24 cellular contexts compared by ENCODE assay signal in genomic region chr2:236472711-236473495, GRCh38.
DNase-seq lines count a peak whose midpoint lies in the region; ATAC-seq, FAIRE-seq and TF ChIP-seq lines count a peak whose summit lies in the region.
"Had no signal": no experiment of that assay in that cellular context is flagged by ENCODE, and none has a peak within 500 bp of the region (broad histone marks: within the 10 kb centered on the region; RNA-seq: fewer than 3 reads in every experiment).

No MANE protein-coding gene starts in this region.

- H2BK5ac ChIP-seq in H1 (ENCODE audit: low read depth, low read length) = no peak overlapping the region

- peak overlapping the region; percentile 80; the same call in 1 of the 2 replicates for H3K27ac Mint-ChIP-seq in WTC11
- H3K27ac Mint-ChIP-seq in neural progenitor cell = peak overlapping the region; percentile 46
- H3K27ac Mint-ChIP-seq in mesothelial cell of epicardium = no peak overlapping the region
- H3K27ac Mint-ChIP-seq: B cell; CD8-positive, alpha-beta T cell; HFFc6; IgD-negative memory B cell had no signal

- H3K56ac ChIP-seq in H1 (replicated peaks; ENCODE audit: insufficient read length, low read depth, low read length) = no peak overlapping the region

- no peaks in the 10 kb centered on the region for H3K27me3 Mint-ChIP-seq in WTC11 (ENCODE audit: low read depth)
- no peaks in the 10 kb centered on the region for H3K27me3 Mint-ChIP-seq in neural progenitor cell (ENCODE audit: insufficient read depth, low read depth)
- H3K27me3 Mint-ChIP-seq in mesothelial cell of epicardium (ENCODE audit: low read depth) = no peaks in the 10 kb centered on the region

- no peak overlapping the region for H4K8ac ChIP-seq in H1 (ENCODE audit: extremely low read depth, insufficient read depth, low read length)

- TF ChIP-seq CTCF in WTC11 (IDR thresholded peaks at IDR 0.05) (no peak), H1 (IDR thresholded peaks at IDR 0.05; ENCODE audit: control extremely low read depth in 1 of 3, insufficient read depth in 1 of 3, low read depth in 1 of 3, low read length in 3 of 3) (no peak), neural progenitor cell (IDR thresholded peaks at IDR 0.05) (no peak), mesothelial cell of epicardium (IDR thresholded peaks at IDR 0.05; ENCODE audit: unreplicated experiment) (no peak)

- H3K18ac ChIP-seq in H1 (ENCODE audit: extremely low read depth, low read length) = no peak overlapping the region

- intact Hi-C loops in right cardiac atrium (cut with DNase I) = no loop called here

- H2AFZ ChIP-seq in H1 (ENCODE audit: low read length) (0 out of 2 replicates have a peak overlapping the region, but pooled peaks have one; percentile 39), neural progenitor cell (replicated peaks) (no peak overlapping the region)
- H2AFZ ChIP-seq: GM23248 had no signal

- ATAC-seq in WTC11 (no peak), right cardiac atrium (no peak), GM18517 (IDR thresholded peaks at IDR 0.05; ENCODE audit: unreplicated experiment) (no peak)
- ATAC-seq: A549; CD8-positive, alpha-beta T cell; HCT116; HepG2 had no signal

- no peak for TF ChIP-seq RAD21 in H1 (IDR thresholded peaks at IDR 0.05 in 1 of 2, conservative IDR thresholded peaks at IDR 0.05 in 1 of 2; ENCODE audit: low read depth in 2 of 2, low read length in 2 of 2)

- H3K4me1 ChIP-seq in H1 (replicated peaks in 1 of 4; ENCODE audit: control insufficient read depth in 3 of 4, insufficient read depth in 4 of 4, low read length in 3 of 4) (peaks cover 0 to 8% (median 3%) of the 10 kb centered on the region in 4 experiments; a peak in 3 of 7 replicates), neural progenitor cell (no peaks in the 10 kb centered on the region), right cardiac atrium (ENCODE audit: control insufficient read depth, insufficient read depth, low read length) (no peaks in the 10 kb centered on the region)
- H3K4me1 ChIP-seq: A549; BLaER1 treated with 17β-estradiol and CSF1 and Interleukin-3, amounts not matched to agents 10 nM and 100 nM had no signal

- peaks cover 10% of the 10 kb centered on the region for H3K9me3 Mint-ChIP-seq in WTC11
- H3K9me3 Mint-ChIP-seq in neural progenitor cell = peaks cover 2% of the 10 kb centered on the region
- peaks cover 25% of the 10 kb centered on the region for H3K9me3 Mint-ChIP-seq in mesothelial cell of epicardium

- no peak overlapping the region for H2BK12ac ChIP-seq in H1 (ENCODE audit: low read depth, low read length)

- no peak for TF ChIP-seq EP300 in H1 (IDR thresholded peaks at IDR 0.05; ENCODE audit: borderline replicate concordance in 1 of 2, low read depth in 2 of 2, low read length in 2 of 2)

- peak; percentile 42 for FAIRE-seq in H1 (lab: Jason Lieb, UNC)
- FAIRE-seq: A549, G401.6, GM12891, HepG2 had no signal

- no peak overlapping the region for H4K91ac ChIP-seq in H1 (replicated peaks; ENCODE audit: insufficient read length, low read length)

- no peak for TF ChIP-seq POLR2A in H1 (IDR thresholded peaks at IDR 0.05; ENCODE audit: control extremely low read depth in 1 of 2, low read depth in 2 of 2, low read length in 2 of 2)

- 77% methylated on average over 9 of the region's 9 CpGs; no CpG with 5 or more reads in 1 of the 2 experiments for WGBS in H1 (ENCODE audit: extremely low coverage in 1 of 2, insufficient coverage in 1 of 2, insufficient read length in 1 of 2, insufficient replicate concordance in 2 of 2, low coverage in 1 of 2, low lambda C conversion rate in 2 of 2, missing lambda C conversion rate in 1 of 2), 2 experiments
- whole genome bisulfite sequencing in right cardiac atrium = 83% methylated on average over 9 of the region's 9 CpGs

- H3K9ac ChIP-seq in H1 (replicated peaks in 1 of 4; ENCODE audit: extremely low read depth in 1 of 4, low read depth in 3 of 4, low read length in 3 of 4) (no peak overlapping the region), neural progenitor cell (no peak overlapping the region)
- H3K9ac ChIP-seq: BLaER1 treated with 17β-estradiol and CSF1 and Interleukin-3, amounts not matched to agents 10 nM and 100 nM; GM23248 had no signal

- no peaks in the 10 kb centered on the region for H3K79me2 ChIP-seq in H1 (ENCODE audit: control insufficient read depth in 1 of 2, insufficient read depth in 2 of 2, low read length in 2 of 2)
- H3K79me2 ChIP-seq in neural progenitor cell (ENCODE audit: low read depth) = no peaks in the 10 kb centered on the region

- H3K4me3 Mint-ChIP-seq in WTC11 (no peak overlapping the region), neural progenitor cell (no peak overlapping the region), mesothelial cell of epicardium (no peak overlapping the region)
- H3K4me3 Mint-ChIP-seq: B cell; CD8-positive, alpha-beta T cell; HFFc6; IgD-negative memory B cell had no signal

- no peak overlapping the region for H2BK15ac ChIP-seq in H1 (ENCODE audit: low read length)

- H3K9me3 ChIP-seq in H1 (ENCODE audit: insufficient read depth in 2 of 2, low read depth in 1 of 2, low read length in 1 of 2) = no peaks in the 10 kb centered on the region
- H3K9me3 ChIP-seq in neural progenitor cell (ENCODE audit: low read depth) = no peaks in the 10 kb centered on the region
- H3K9me3 ChIP-seq in right cardiac atrium (ENCODE audit: control insufficient read depth, low read length) = no peaks in the 10 kb centered on the region

- H2AK5ac ChIP-seq in H1 (ENCODE audit: low read depth, low read length) = no peak overlapping the region

- no peak overlapping the region for H3K23ac ChIP-seq in H1 (ENCODE audit: insufficient read length)

- no peak overlapping the region for H3K4ac ChIP-seq in H1 (replicated peaks; ENCODE audit: insufficient read length, low read depth, low read length)

- H3K27ac ChIP-seq in H1 (ENCODE audit: low read depth, low read length) = no peak overlapping the region
- H3K27ac ChIP-seq in neural progenitor cell = no peak overlapping the region
- H3K27ac ChIP-seq in right cardiac atrium (ENCODE audit: low read length) = no peak overlapping the region
- H3K27ac ChIP-seq: 22Rv1; A549; BLaER1 treated with 17β-estradiol and CSF1 and Interleukin-3, amounts not matched to agents 10 nM and 100 nM; GM23248 had no signal

- H3K36me3 Mint-ChIP-seq in WTC11 (no peaks in the 10 kb centered on the region), neural progenitor cell (no peaks in the 10 kb centered on the region), mesothelial cell of epicardium (peaks cover 29% of the 10 kb centered on the region)
- H3K36me3 Mint-ChIP-seq: CD8-positive, alpha-beta T cell had no signal

- H4K20me1 ChIP-seq in H1 (replicated peaks in 1 of 2; ENCODE audit: control insufficient read depth in 1 of 2, insufficient read depth in 2 of 2, low read length in 2 of 2) (no peaks in the 10 kb centered on the region), neural progenitor cell (ENCODE audit: low read depth) (no peaks in the 10 kb centered on the region)
- H4K20me1 ChIP-seq: BLaER1 treated with 17β-estradiol and CSF1 and Interleukin-3, amounts not matched to agents 10 nM and 100 nM had no signal

- H3K4me2 ChIP-seq in H1 (ENCODE audit: insufficient read depth in 1 of 2, low read depth in 2 of 2, low read length in 2 of 2) (peak overlapping the region in 1 of 2 experiments; percentile 17; a peak in 1 of 4 replicates), neural progenitor cell (no peak overlapping the region)
- H3K4me2 ChIP-seq: A549; BLaER1 treated with 17β-estradiol and CSF1 and Interleukin-3, amounts not matched to agents 10 nM and 100 nM had no signal

- no peaks in the 10 kb centered on the region for H3F3A ChIP-seq in neural progenitor cell (ENCODE audit: low read depth)

- no peak overlapping the region for H2BK120ac ChIP-seq in H1 (replicated peaks; ENCODE audit: low read depth, low read length)

- no peaks in the 10 kb centered on the region for H3K23me2 ChIP-seq in H1 (ENCODE audit: low read depth, low read length)

- H3K14ac ChIP-seq in H1 (ENCODE audit: insufficient read length) = no peak overlapping the region

- CTCF ChIA-PET in WTC11 (lab: Charles Lee) = interaction anchor here (1.0 kb wide), 1 partner anchor 119 kb away, joined by 3 read pairs; no protein-coding TSS in a partner anchor
- CTCF ChIA-PET in H1 (lab: Charles Lee; ENCODE audit: partially characterized antibody) = interaction anchor here (1.2 to 1.5 kb wide), 2 partner anchors 40 to 163 kb away, joined by 3 to 5 read pairs; no protein-coding TSS in a partner anchor

- POLR2A ChIA-PET in WTC11 (lab: Charles Lee) = no interaction called here
- POLR2A ChIA-PET in H1 (lab: Charles Lee; ENCODE audit: partially characterized antibody) = no interaction called here

- H2BK20ac ChIP-seq in H1 (ENCODE audit: low read length) = no peak overlapping the region

- H3K36me3 ChIP-seq in H1 (ENCODE audit: control insufficient read depth in 2 of 4, insufficient read depth in 4 of 4, low read length in 3 of 4) (no peaks in the 10 kb centered on the region), neural progenitor cell (no peaks in the 10 kb centered on the region)
- H3K36me3 ChIP-seq: BLaER1 treated with 17β-estradiol and CSF1 and Interleukin-3, amounts not matched to agents 10 nM and 100 nM had no signal

- H3K27me3 ChIP-seq in H1 (replicated peaks in 1 of 4; ENCODE audit: control insufficient read depth in 3 of 4, extremely low read depth in 1 of 4, insufficient read depth in 3 of 4, low read length in 3 of 4) (no peaks in the 10 kb centered on the region), neural progenitor cell (no peaks in the 10 kb centered on the region), right cardiac atrium (ENCODE audit: control insufficient read depth, insufficient read depth) (no peaks in the 10 kb centered on the region)
- H3K27me3 ChIP-seq: BLaER1 treated with 17β-estradiol and CSF1 and Interleukin-3, amounts not matched to agents 10 nM and 100 nM had no signal

- no peak overlapping the region for H3K4me3 ChIP-seq in H1 (ENCODE audit: extremely low read depth in 1 of 4, insufficient read depth in 2 of 4, low read depth in 3 of 4, low read length in 4 of 4)
- no peak overlapping the region for H3K4me3 ChIP-seq in neural progenitor cell
- no peak overlapping the region for H3K4me3 ChIP-seq in right cardiac atrium (ENCODE audit: low read length)
- H3K4me3 ChIP-seq: A549; BLaER1 treated with 17β-estradiol and CSF1 and Interleukin-3, amounts not matched to agents 10 nM and 100 nM; GM23248 had no signal

- no peak overlapping the region for H4K5ac ChIP-seq in H1 (ENCODE audit: insufficient read length, low read depth, low read length)

- H3K79me1 ChIP-seq in H1 (ENCODE audit: low read depth, low read length) = no peaks in the 10 kb centered on the region

- H3K4me1 Mint-ChIP-seq in WTC11 (peaks cover 19% of the 10 kb centered on the region), neural progenitor cell (peaks cover 4% of the 10 kb centered on the region), mesothelial cell of epicardium (no peaks in the 10 kb centered on the region)
- H3K4me1 Mint-ChIP-seq: B cell, IgD-negative memory B cell had no signal

- DNase-seq in Ammon's horn (ENCODE audit: low spot score) (peak; percentile 74), WTC11 (ENCODE audit: low spot score) (no peak), H1 (ENCODE audit: low read depth in 1 of 2, low spot score in 2 of 2) (no peak), neural progenitor cell (ENCODE audit: low spot score) (no peak), right cardiac atrium (no peak), mesothelial cell of epicardium (ENCODE audit: low spot score in 2 of 2, unreplicated experiment in 2 of 2) (no peak), NCI-H2107 treated with DMSO at 0.1 percent for 48 hours (lab: John Stamatoyannopoulos, UW; ENCODE audit: unreplicated experiment) (no peak)
- DNase-seq: Calu3; CD8-positive, alpha-beta T cell; DND-41; EL; GM23248; H7; HFFc6 had no signal
